Comparison of ENCODE assay signal across 10 cellular contexts in the genomic region with DNA sequence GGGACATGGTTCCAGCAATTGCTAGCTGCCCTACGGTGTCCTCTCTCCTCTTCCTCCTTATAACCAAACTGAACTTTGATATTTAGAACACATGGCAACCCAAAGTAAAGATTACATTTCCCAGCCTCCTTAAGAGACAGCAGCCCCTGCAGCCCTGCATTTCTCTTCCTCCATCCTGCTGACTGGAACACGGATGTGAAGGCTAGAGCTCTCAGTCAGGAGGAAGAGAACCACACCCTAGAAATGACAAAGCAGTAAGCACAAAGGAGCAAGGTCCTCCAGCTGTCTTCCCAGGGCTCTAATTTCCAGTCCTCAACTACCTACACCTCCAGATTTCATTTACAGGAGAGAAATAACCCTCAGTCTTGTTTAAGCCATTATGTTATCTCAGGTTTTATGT. TPM values are rescaled to one million over a fixed set of nuclear protein-coding genes. Genes with fewer than 3 reads are reported as not detected.
DNase-seq lines count a peak whose midpoint lies in the region; ATAC-seq, FAIRE-seq and TF ChIP-seq lines count a peak whose summit lies in the region.
"Had no signal": no experiment of that assay in that cellular context is flagged by ENCODE, and none has a peak within 500 bp of the region (broad histone marks: within the 10 kb centered on the region; RNA-seq: fewer than 3 reads in every experiment).

No MANE protein-coding gene starts in this region.

- H3K4me1 ChIP-seq in HepG2 (ENCODE audit: insufficient read depth, low read length) (peaks cover 30% of the 10 kb centered on the region), upper lobe of left lung (peaks cover 40 to 51% (median 43%) of the 10 kb centered on the region in 4 donors)

- 78% methylated on average over 2 of the region's 2 CpGs for WGBS in HepG2 (ENCODE audit: low lambda C conversion rate)
- 45 to 46% methylated on average over 2 of the region's 2 CpGs for WGBS in upper lobe of left lung, 2 donors

- BruUV-seq in HepG2 (replicated peaks; lab: Mats Ljungman, UMichigan): no TSS peak

- H4K20me1 ChIP-seq in HepG2 (ENCODE audit: insufficient read depth, low read length): peaks cover 22% of the 10 kb centered on the region; the same call in 1 of the 2 replicates

- ATAC-seq in central memory CD8-positive, alpha-beta T cell (replicated peaks; ENCODE audit: extremely low read depth, poor library complexity, severe bottlenecking): no peak
- ATAC-seq in HepG2 (peak; percentile 20), upper lobe of left lung (ENCODE audit: low FRiP score in 2 of 2) (peak in 1 of 2 donors; percentile 76)

- H3K27me3 ChIP-seq in HepG2 (ENCODE audit: control insufficient read depth in 1 of 2, insufficient read depth in 2 of 2, low read length in 2 of 2) (no peaks in the 10 kb centered on the region), upper lobe of left lung (no peaks in the 10 kb centered on the region), MG63 (no peaks in the 10 kb centered on the region)

- no peak for TF ChIP-seq RAD21 in HepG2 (CRISPR knock-in tag; IDR thresholded peaks at IDR 0.05)

- no peak for TF ChIP-seq EP300 in HepG2 (IDR thresholded peaks at IDR 0.05; ENCODE audit: low read depth in 2 of 2, low read length in 2 of 2)
- TF ChIP-seq EP300 in HepG2 (CRISPR knock-in tag; IDR thresholded peaks at IDR 0.05; ENCODE audit: borderline replicate concordance): no peak
- TF ChIP-seq EP300 in upper lobe of left lung (IDR thresholded peaks at IDR 0.05): no peak

- H3K27ac ChIP-seq in HepG2 (ENCODE audit: extremely low read length, insufficient read depth, low read length) (peak overlapping the region; percentile 3), upper lobe of left lung (peak overlapping the region; percentile 80 to 89 (median 82))

- TF ChIP-seq POLR2A in HepG2 (IDR thresholded peaks at IDR 0.05; ENCODE audit: insufficient read depth in 1 of 2, low read depth in 2 of 2, low read length in 2 of 2) (no peak), upper lobe of left lung (IDR thresholded peaks at IDR 0.05) (no peak)

- H2AFZ ChIP-seq in HepG2 (ENCODE audit: low read length): no peak overlapping the region

- H3K9me3 Mint-ChIP-seq in activated CD4-positive, alpha-beta T cell treated with anti-CD3 and anti-CD28 coated beads, Interleukin-2, amount 10 ng/mL, durations not matched to agents 7 days and 5 days: no peaks in the 10 kb centered on the region
- no peaks in the 10 kb centered on the region for H3K9me3 Mint-ChIP-seq in central memory CD8-positive, alpha-beta T cell
- no peaks in the 10 kb centered on the region for H3K9me3 Mint-ChIP-seq in progenitor cell of endocrine pancreas (ENCODE audit: low read depth)

- POLR2A ChIA-PET in activated CD4-positive, alpha-beta T cell treated with anti-CD3 and anti-CD28 coated beads, Interleukin-2, amount 10 ng/mL, durations not matched to agents 7 days and 5 days (lab: Charles Lee): no interaction called here
- POLR2A ChIA-PET in HepG2 (lab: Yijun Ruan, JAX): interaction anchor here (1.6 kb wide), 2 partner anchors 10 to 12 kb away, joined by 5 read pairs; no protein-coding TSS in a partner anchor

- no peak for FAIRE-seq in HepG2 (lab: Jason Lieb, UNC)

- H3K4me3 ChIP-seq in HepG2 (replicated peaks in 1 of 3; ENCODE audit: insufficient read depth in 1 of 3, low read depth in 2 of 3, low read length in 3 of 3) (no peak overlapping the region), upper lobe of left lung (no peak overlapping the region), MG63 (no peak overlapping the region)

- CTCF ChIA-PET in activated CD4-positive, alpha-beta T cell treated with anti-CD3 and anti-CD28 coated beads, Interleukin-2, amount 10 ng/mL, durations not matched to agents 7 days and 5 days (lab: Charles Lee): interaction anchor here (0.9 to 2.6 kb wide), 5 partner anchors 10 to 90 kb away, joined by 3 to 12 read pairs (median 4); a partner anchor contains a TSS
- CTCF ChIA-PET in HepG2 (lab: Yijun Ruan, JAX; ENCODE audit: low intra/inter-chr PET ratio, low total read pairs): interaction anchor here (1.1 to 1.9 kb wide), 3 partner anchors 13 to 90 kb away, joined by 3 to 5 read pairs (median 5); no protein-coding TSS in a partner anchor

- H3K4me1 Mint-ChIP-seq in activated CD4-positive, alpha-beta T cell treated with anti-CD3 and anti-CD28 coated beads, Interleukin-2, amount 10 ng/mL, durations not matched to agents 7 days and 5 days: peaks cover 30% of the 10 kb centered on the region
- peaks cover 18% of the 10 kb centered on the region for H3K4me1 Mint-ChIP-seq in central memory CD8-positive, alpha-beta T cell
- peaks cover 18% of the 10 kb centered on the region for H3K4me1 Mint-ChIP-seq in progenitor cell of endocrine pancreas (ENCODE audit: low read depth)

- intact Hi-C loops in HepG2 (cut with micrococcal nuclease; ENCODE audit: unreplicated experiment): loop anchor here (2.0 kb wide), 1 partner anchor 78 kb away; no protein-coding TSS in a partner anchor

- H3K36me3 ChIP-seq in HepG2 (replicated peaks in 1 of 2; ENCODE audit: control insufficient read depth in 1 of 2, insufficient read depth in 2 of 2, low read length in 2 of 2) (peaks cover 42 to 88% of the 10 kb centered on the region in 2 experiments), upper lobe of left lung (peaks cover 11 to 90% (median 49%) of the 10 kb centered on the region in 4 donors), MG63 (peaks cover 49% of the 10 kb centered on the region)

- DNase-seq in activated CD4-positive, alpha-beta T cell treated with anti-CD3 and anti-CD28 coated beads, Interleukin-2, amount 10 ng/mL, durations not matched to agents 7 days and 5 days: no peak
- DNase-seq in activated CD4-positive, alpha-beta T cell treated with anti-CD3 and anti-CD28 coated beads for 48 hours: no peak
- no peak for DNase-seq in central memory CD8-positive, alpha-beta T cell (ENCODE audit: low spot score in 2 of 2)
- DNase-seq in HepG2 (ENCODE audit: low spot score): no peak
- DNase-seq in upper lobe of left lung: peak in 1 of 2 donors; percentile 28
- DNase-seq in progenitor cell of endocrine pancreas (ENCODE audit: low spot score, unreplicated experiment): no peak
- no peak for DNase-seq in NCI-H226
- DNase-seq in MG63: no peak
- DNase-seq: NCI-H1048 had no signal

- H3K27ac Mint-ChIP-seq in activated CD4-positive, alpha-beta T cell treated with anti-CD3 and anti-CD28 coated beads, Interleukin-2, amount 10 ng/mL, durations not matched to agents 7 days and 5 days: peak overlapping the region; percentile 26
- peak overlapping the region; percentile 56 for H3K27ac Mint-ChIP-seq in central memory CD8-positive, alpha-beta T cell (ENCODE audit: low read depth)
- no peak overlapping the region for H3K27ac Mint-ChIP-seq in progenitor cell of endocrine pancreas
- H3K27ac Mint-ChIP-seq: B cell had no signal

- no peaks in the 10 kb centered on the region for H3K9me3 ChIP-seq in HepG2 (ENCODE audit: low read length)
- no peaks in the 10 kb centered on the region for H3K9me3 ChIP-seq in upper lobe of left lung
- no peaks in the 10 kb centered on the region for H3K9me3 ChIP-seq in MG63

- H3K4me3 Mint-ChIP-seq in activated CD4-positive, alpha-beta T cell treated with anti-CD3 and anti-CD28 coated beads, Interleukin-2, amount 10 ng/mL, durations not matched to agents 7 days and 5 days: no peak overlapping the region
- H3K4me3 Mint-ChIP-seq in central memory CD8-positive, alpha-beta T cell: no peak overlapping the region
- no peak overlapping the region for H3K4me3 Mint-ChIP-seq in progenitor cell of endocrine pancreas (ENCODE audit: low read depth)
- H3K4me3 Mint-ChIP-seq: B cell had no signal

- H3K36me3 Mint-ChIP-seq in activated CD4-positive, alpha-beta T cell treated with anti-CD3 and anti-CD28 coated beads, Interleukin-2, amount 10 ng/mL, durations not matched to agents 7 days and 5 days (ENCODE audit: low read depth): peaks cover 45% of the 10 kb centered on the region
- peaks cover 66% of the 10 kb centered on the region for H3K36me3 Mint-ChIP-seq in central memory CD8-positive, alpha-beta T cell (ENCODE audit: insufficient read depth)
- peaks cover 28% of the 10 kb centered on the region for H3K36me3 Mint-ChIP-seq in progenitor cell of endocrine pancreas (ENCODE audit: insufficient read depth)

- peaks cover 29% of the 10 kb centered on the region for H3K79me2 ChIP-seq in HepG2 (ENCODE audit: insufficient read depth, low read length)

- no peak overlapping the region for H3K4me2 ChIP-seq in HepG2 (ENCODE audit: low read depth, low read length)

- in situ Hi-C loops in HepG2 (cut with HindIII; ENCODE audit: extremely low pct_ligation_motif_present, low pct_unique_long_range_greater_than_20kb): no loop called here

- H3K27me3 Mint-ChIP-seq in activated CD4-positive, alpha-beta T cell treated with anti-CD3 and anti-CD28 coated beads, Interleukin-2, amount 10 ng/mL, durations not matched to agents 7 days and 5 days: no peaks in the 10 kb centered on the region
- H3K27me3 Mint-ChIP-seq in central memory CD8-positive, alpha-beta T cell: no peaks in the 10 kb centered on the region
- no peaks in the 10 kb centered on the region for H3K27me3 Mint-ChIP-seq in progenitor cell of endocrine pancreas
- H3K27me3 Mint-ChIP-seq: B cell had no signal

- no peak for TF ChIP-seq CTCF in HepG2 (CRISPR knock-in tag; IDR thresholded peaks at IDR 0.05)
- TF ChIP-seq CTCF in upper lobe of left lung (IDR thresholded peaks at IDR 0.05): no peak
- no peak for TF ChIP-seq CTCF in progenitor cell of endocrine pancreas (IDR thresholded peaks at IDR 0.05; ENCODE audit: unreplicated experiment)

- no peak overlapping the region for H3K9ac ChIP-seq in HepG2 (ENCODE audit: insufficient read depth, low read depth, low read length)

RNA-seq across cellular contexts. Expression of a gene that starts 10.9 kb away (rescaled TPM):
- total RNA-seq in activated CD4-positive, alpha-beta T cell treated with anti-CD3 and anti-CD28 coated beads, Interleukin-2, amount 10 ng/mL, durations not matched to agents 7 days and 5 days: 10 to 100 TPM; 53.9 to 65.9 TPM
- total RNA-seq in HepG2 (2016; rRNA removed; fragmentation: Illumina TruSeq; extraction: Trizol) (107 and 135 TPM in 2 replicates), upper lobe of left lung (100 to 1,000 TPM in 5 of 6 donors, 10 to 100 TPM in 1; 91.5 to 190 (median 132) TPM), progenitor cell of endocrine pancreas (179 and 181 TPM in 2 replicates)
- total RNA-seq in HepG2 (2016; cell fraction: cytosol; rRNA removed; fragmentation: Illumina TruSeq; extraction: Trizol; ENCODE audit: low read depth): 18.2 and 20.0 TPM in 2 replicates
- total RNA-seq in HepG2 (2016; cell fraction: insoluble cytoplasmic fraction; rRNA removed; fragmentation: Illumina TruSeq; extraction: Trizol): 109 and 139 TPM in 2 replicates
- 25.6 and 31.6 TPM in 2 replicates for total RNA-seq in HepG2 (2016; cell fraction: membrane; rRNA removed; fragmentation: Illumina TruSeq; extraction: Trizol)
- total RNA-seq in HepG2 (2016; cell fraction: nucleus; rRNA removed; fragmentation: Illumina TruSeq; extraction: Trizol): 194 and 230 TPM in 2 replicates
- 65.5 and 67.7 TPM in 2 replicates for polyA plus RNA-seq in HepG2 (2011; rRNA removed)
- polyA plus RNA-seq in HepG2 (2011; cell fraction: cytosol; rRNA removed): 30.2 and 40.7 TPM in 2 replicates
- 210 and 219 TPM in 2 replicates for polyA plus RNA-seq in HepG2 (2011; cell fraction: nucleus; rRNA removed)
- polyA plus RNA-seq in HepG2 (2012): 57.1 and 65.5 TPM in 2 replicates
- 3.3 and 3.7 TPM in 2 replicates for polyA plus RNA-seq in HepG2 (2016; cell fraction: cytosol; fragmentation: Illumina TruSeq; extraction: Trizol; ENCODE audit: low read depth)
- polyA plus RNA-seq in HepG2 (2016; cell fraction: insoluble cytoplasmic fraction; fragmentation: Illumina TruSeq; extraction: Trizol; ENCODE audit: low read depth): 68.8 and 69.0 TPM in 2 replicates
- polyA plus RNA-seq in HepG2 (2016; cell fraction: membrane; fragmentation: Illumina TruSeq; extraction: Trizol; ENCODE audit: low read depth): 9.8 and 12.1 TPM in 2 replicates
- polyA plus RNA-seq in HepG2 (2016; cell fraction: nucleus; fragmentation: Illumina TruSeq; extraction: Trizol; ENCODE audit: insufficient read depth, low read depth): 329 and 373 TPM in 2 replicates
- 51.3 and 78.2 TPM in 2 replicates for polyA minus RNA-seq in HepG2 (2011; rRNA and poly(A)+ RNA removed; ENCODE audit: low replicate concordance)
- polyA minus RNA-seq in HepG2 (2011; cell fraction: cytosol; rRNA and poly(A)+ RNA removed): 27.4 and 28.7 TPM in 2 replicates
- 169 and 176 TPM in 2 replicates for polyA minus RNA-seq in HepG2 (2011; cell fraction: nucleus; rRNA and poly(A)+ RNA removed)
- total RNA-seq in MG63 (2014; rRNA removed; shearing (Covaris generic); ENCODE audit: low replicate concordance): 23.2 and 27.2 TPM in 2 replicates

RNA-seq across cellular contexts. Expression of a gene that starts 44.0 kb away (rescaled TPM):
- under 1 TPM; 0.73 to 0.84 TPM for total RNA-seq in activated CD4-positive, alpha-beta T cell treated with anti-CD3 and anti-CD28 coated beads, Interleukin-2, amount 10 ng/mL, durations not matched to agents 7 days and 5 days
- 32.0 and 44.1 TPM in 2 replicates for total RNA-seq in HepG2 (2016; rRNA removed; fragmentation: Illumina TruSeq; extraction: Trizol)
- 10.6 and 12.8 TPM in 2 replicates for total RNA-seq in HepG2 (2016; cell fraction: cytosol; rRNA removed; fragmentation: Illumina TruSeq; extraction: Trizol; ENCODE audit: low read depth)
- total RNA-seq in HepG2 (2016; cell fraction: insoluble cytoplasmic fraction; rRNA removed; fragmentation: Illumina TruSeq; extraction: Trizol): 32.2 and 42.2 TPM in 2 replicates
- 27.4 and 28.5 TPM in 2 replicates for total RNA-seq in HepG2 (2016; cell fraction: membrane; rRNA removed; fragmentation: Illumina TruSeq; extraction: Trizol)
- 32.4 and 32.8 TPM in 2 replicates for total RNA-seq in HepG2 (2016; cell fraction: nucleus; rRNA removed; fragmentation: Illumina TruSeq; extraction: Trizol)
- polyA plus RNA-seq in HepG2 (2011; rRNA removed): 36.3 and 41.3 TPM in 2 replicates
- polyA plus RNA-seq in HepG2 (2011; cell fraction: cytosol; rRNA removed): 38.1 and 43.4 TPM in 2 replicates
- polyA plus RNA-seq in HepG2 (2011; cell fraction: nucleus; rRNA removed): 45.0 and 48.2 TPM in 2 replicates
- polyA plus RNA-seq in HepG2 (2012): 30.6 and 31.6 TPM in 2 replicates
- 3.9 and 4.5 TPM in 2 replicates for polyA plus RNA-seq in HepG2 (2016; cell fraction: cytosol; fragmentation: Illumina TruSeq; extraction: Trizol; ENCODE audit: low read depth)
- polyA plus RNA-seq in HepG2 (2016; cell fraction: insoluble cytoplasmic fraction; fragmentation: Illumina TruSeq; extraction: Trizol; ENCODE audit: low read depth): 29.5 and 30.3 TPM in 2 replicates
- 10.0 and 11.3 TPM in 2 replicates for polyA plus RNA-seq in HepG2 (2016; cell fraction: membrane; fragmentation: Illumina TruSeq; extraction: Trizol; ENCODE audit: low read depth)
- 32.1 and 32.5 TPM in 2 replicates for polyA plus RNA-seq in HepG2 (2016; cell fraction: nucleus; fragmentation: Illumina TruSeq; extraction: Trizol; ENCODE audit: insufficient read depth, low read depth)
- polyA minus RNA-seq in HepG2 (2011; rRNA and poly(A)+ RNA removed; ENCODE audit: low replicate concordance): 61.0 and 116 TPM in 2 replicates
- polyA minus RNA-seq in HepG2 (2011; cell fraction: cytosol; rRNA and poly(A)+ RNA removed): 47.2 and 48.9 TPM in 2 replicates
- 31.5 and 35.9 TPM in 2 replicates for polyA minus RNA-seq in HepG2 (2011; cell fraction: nucleus; rRNA and poly(A)+ RNA removed)
- total RNA-seq in upper lobe of left lung: 10 to 100 TPM; 35.6 to 82.1 (median 55.1) TPM
- 80.9 and 82.3 TPM in 2 replicates for total RNA-seq in progenitor cell of endocrine pancreas
- 1.5 and 2.9 TPM in 2 replicates for total RNA-seq in MG63 (2014; rRNA removed; shearing (Covaris generic); ENCODE audit: low replicate concordance)
